In the genomic region with DNA sequence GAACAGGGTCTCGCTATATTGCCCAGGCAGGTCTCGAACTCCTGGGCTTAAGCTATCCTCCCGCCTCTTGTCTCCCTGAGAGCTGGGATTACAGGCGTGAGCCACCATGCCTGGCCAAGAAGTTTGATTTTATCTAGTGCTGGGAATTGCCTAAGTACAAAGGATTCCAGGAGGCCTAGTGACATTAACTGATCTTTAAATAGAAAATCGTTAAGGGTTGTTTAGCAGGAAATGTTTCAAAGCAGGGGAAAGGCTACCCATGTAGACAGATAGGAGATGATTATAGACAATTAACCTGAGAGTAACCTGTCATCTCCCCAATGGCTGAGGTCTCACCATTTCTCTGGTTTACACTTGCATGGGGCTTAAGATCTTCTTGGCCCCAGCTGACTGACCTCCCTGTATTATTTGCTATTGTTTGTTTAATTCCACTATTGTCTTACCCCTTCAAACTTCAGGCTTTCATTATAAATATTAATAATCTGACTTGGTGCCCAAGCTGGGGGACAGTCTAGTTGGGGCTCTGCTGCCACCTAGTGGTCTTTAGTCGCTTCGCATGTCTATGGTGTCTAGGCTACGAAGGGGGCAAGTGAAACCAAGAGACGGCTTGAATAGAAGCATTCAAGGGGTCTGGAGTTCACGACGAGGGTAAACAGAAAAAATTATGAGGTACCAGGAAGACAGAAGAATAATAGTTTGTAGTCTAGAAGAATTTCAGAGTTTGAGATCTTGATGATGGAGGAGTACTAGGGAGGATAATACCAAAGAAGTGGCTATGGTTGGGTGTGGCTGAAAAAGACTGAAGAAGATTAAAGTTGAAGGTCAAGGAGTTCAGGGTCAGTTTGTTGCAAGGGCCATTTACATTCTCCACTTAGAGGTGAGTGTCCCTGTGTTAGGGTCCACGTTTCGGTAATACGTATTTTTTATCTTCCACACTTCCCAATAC, we compare ENCODE assay signal across 8 cellular contexts. TPM values are rescaled to one million over a fixed set of nuclear protein-coding genes. Genes with fewer than 3 reads are reported as not detected.
A peak's percentile ranks its signal among the peaks of the same experiment; 100 is the strongest.
DNase-seq lines count a peak whose midpoint lies in the region; ATAC-seq lines count a peak whose summit lies in the region.

No MANE protein-coding gene starts in this region.

- CTCF ChIA-PET in CD8-positive, alpha-beta memory T cell (lab: Charles Lee), result interaction anchor here (1.0 to 2.4 kb wide), 5 partner anchors 10 to 177 kb away, joined by 3 to 15 read pairs (median 4); no protein-coding TSS in a partner anchor

- peak overlapping the region in 2 of 8 donors; percentile 21 to 40 for H3K27ac Mint-ChIP-seq in CD8-positive, alpha-beta memory T cell

- H3K9me3 ChIP-seq in CD8-positive, alpha-beta memory T cell (ENCODE audit: low read length), result no peaks in the 10 kb centered on the region

- H3K27me3 ChIP-seq in CD8-positive, alpha-beta memory T cell (ENCODE audit: insufficient read depth, low read length, poor library complexity, severe bottlenecking), result no peaks in the 10 kb centered on the region

- intact Hi-C loops in Right ventricle myocardium inferior (cut with DNase I) (loop anchor here (1.0 to 5.0 kb wide), 4 partner anchors 59 to 174 kb away; partner anchors contain the start of gene AKR1B15), posterior cingulate gyrus (cut with DNase I) (loop anchor here (1.0 kb wide), 2 partner anchors 92 to 174 kb away; no protein-coding TSS in a partner anchor)

- H3K4me3 Mint-ChIP-seq in CD8-positive, alpha-beta memory T cell, result peak overlapping the region in 5 of 7 donors; percentile 46 to 78 (median 51)

- no peak overlapping the region for H3K4me3 ChIP-seq in CD8-positive, alpha-beta memory T cell (ENCODE audit: low read length)
- H3K4me3 ChIP-seq in urinary bladder (ENCODE audit: low read depth, low read length), result no peak overlapping the region

- no peaks in the 10 kb centered on the region for H3K36me3 Mint-ChIP-seq in CD8-positive, alpha-beta memory T cell

- peaks cover 13 to 58% of the 10 kb centered on the region in 2 donors for H3K27me3 Mint-ChIP-seq in CD8-positive, alpha-beta memory T cell

- no peaks in the 10 kb centered on the region for H3K9me3 Mint-ChIP-seq in CD8-positive, alpha-beta memory T cell

- H3K4me1 Mint-ChIP-seq in CD8-positive, alpha-beta memory T cell, result peaks cover 2 to 5% (median 4%) of the 10 kb centered on the region in 3 donors

- WGBS in urinary bladder, result 24% methylated on average over 14 of the region's 14 CpGs

- H3K27ac ChIP-seq in CD8-positive, alpha-beta memory T cell (ENCODE audit: low read depth, low read length), result no peak overlapping the region
- peak overlapping the region; percentile 34 for H3K27ac ChIP-seq in urinary bladder (ENCODE audit: low read depth)

- peak; percentile 33 to 70 (median 45) for DNase-seq in CD8-positive, alpha-beta memory T cell
- DNase-seq in KG1 (lab: John Stamatoyannopoulos, UW) (peak; percentile 0), SK-N-DZ (ENCODE audit: low spot score) (peak; percentile 53), Right ventricle myocardium inferior (ENCODE audit: missing footprints) (no peak), posterior cingulate gyrus (peak in 7 of 10 donors; percentile 48 to 94 (median 74))
- DNase-seq in activated naive CD4-positive, alpha-beta T cell treated with anti-CD3 and anti-CD28 coated beads, Interleukin-2, amount 50 U/mL, for 16 hours, result peak; percentile 55

- H3K36me3 ChIP-seq in CD8-positive, alpha-beta memory T cell (ENCODE audit: insufficient read depth, low read length), result no peaks in the 10 kb centered on the region
- H3K36me3 ChIP-seq in urinary bladder (ENCODE audit: insufficient read depth), result no peaks in the 10 kb centered on the region

- ATAC-seq in GM19468 (IDR thresholded peaks at IDR 0.05; ENCODE audit: extremely low read depth, unreplicated experiment) (peak; percentile 46), Right ventricle myocardium inferior (peak; percentile 29)

- POLR2A ChIA-PET in CD8-positive, alpha-beta memory T cell (lab: Charles Lee), result no interaction called here

- H3K4me1 ChIP-seq in CD8-positive, alpha-beta memory T cell (ENCODE audit: insufficient read depth, low read length), result no peaks in the 10 kb centered on the region
- no peaks in the 10 kb centered on the region for H3K4me1 ChIP-seq in urinary bladder (ENCODE audit: insufficient read depth)

RNA-seq across cellular contexts. Expression of gene BPGM, which starts 40.4 kb away (rescaled TPM):
- 10 to 100 TPM; 25.4 to 27.1 TPM for total RNA-seq in CD8-positive, alpha-beta memory T cell
- 26.8 TPM for polyA plus RNA-seq in CD8-positive, alpha-beta memory T cell
- polyA plus RNA-seq in SK-N-DZ (2014; cell fraction: cytosol; rRNA removed), result 23.5 and 26.7 TPM in 2 replicates
- polyA plus RNA-seq in SK-N-DZ (2014; cell fraction: nucleus; rRNA removed), result 9.0 and 14.4 TPM in 2 replicates
- 14.0 TPM for total RNA-seq in Right ventricle myocardium inferior
- 31.9 TPM for total RNA-seq in urinary bladder
- 19.2 TPM for polyA plus RNA-seq in urinary bladder

RNA-seq across cellular contexts. Expression of gene AKR1B15, which starts 57.3 kb away (rescaled TPM):
- total RNA-seq in CD8-positive, alpha-beta memory T cell, result not detected
- polyA plus RNA-seq in CD8-positive, alpha-beta memory T cell, result not detected
- polyA plus RNA-seq in SK-N-DZ (2014; cell fraction: cytosol; rRNA removed), result not detected in 2 replicates
- not detected in 2 replicates for polyA plus RNA-seq in SK-N-DZ (2014; cell fraction: nucleus; rRNA removed)
- not detected for total RNA-seq in Right ventricle myocardium inferior
- total RNA-seq in urinary bladder, result not detected
- 0.86 TPM for polyA plus RNA-seq in urinary bladder
